In the genomic region with DNA sequence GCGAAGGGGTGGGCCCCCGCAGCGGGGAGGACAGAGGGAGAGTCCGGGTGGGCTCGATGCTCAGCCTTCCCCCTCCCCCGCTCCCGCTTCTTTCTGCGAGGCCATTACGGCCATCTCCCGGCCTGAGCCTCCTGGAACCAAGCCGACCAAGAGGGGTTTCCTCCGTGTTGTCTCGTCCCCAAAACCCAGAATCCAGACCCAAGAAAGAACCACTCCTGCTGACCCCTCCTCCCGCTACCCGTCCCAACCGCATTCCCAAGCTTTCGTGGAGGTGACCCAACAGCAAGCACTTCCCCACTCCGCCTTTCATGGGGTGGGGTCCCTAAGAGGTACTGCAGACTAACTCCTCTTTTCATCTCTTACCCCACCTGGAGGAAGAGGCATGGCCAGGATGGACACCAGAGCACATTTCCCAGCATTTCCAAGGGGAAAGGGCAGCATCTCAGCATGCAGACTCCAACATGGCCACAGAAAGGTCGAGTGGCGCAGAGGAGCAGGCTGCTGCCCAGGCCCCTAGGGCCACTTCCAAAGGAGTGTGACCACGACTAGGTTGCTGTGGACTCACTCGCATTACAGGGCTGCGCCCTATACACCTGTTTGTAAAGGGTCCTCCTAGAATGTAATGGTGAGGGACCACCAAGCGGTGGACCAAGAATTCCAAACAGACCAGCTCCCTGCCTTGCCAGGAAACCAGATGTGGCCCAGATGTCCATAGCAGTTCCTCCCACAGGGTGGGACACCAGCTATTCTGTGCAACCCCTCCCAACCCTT, we compare ENCODE assay signal across 8 cellular contexts. TPM values are rescaled to one million over a fixed set of nuclear protein-coding genes. Genes with fewer than 3 reads are reported as not detected.
DNase-seq lines count a peak whose midpoint lies in the region; ATAC-seq and TF ChIP-seq lines count a peak whose summit lies in the region.

No MANE protein-coding gene starts in this region.

- H3K36me3 ChIP-seq in Peyer's patch (no peaks in the 10 kb centered on the region), endodermal cell (ENCODE audit: control insufficient read depth, insufficient read depth, low read length) (no peaks in the 10 kb centered on the region), neuronal stem cell (replicated peaks in 1 of 2; ENCODE audit: control insufficient read depth in 2 of 2, insufficient read depth in 2 of 2, low read length in 2 of 2) (peaks cover 0 to 3% of the 10 kb centered on the region in 2 donors)

- no peaks in the 10 kb centered on the region for H3K9me3 Mint-ChIP-seq in activated naive CD4-positive, alpha-beta T cell treated with anti-CD3 and anti-CD28 coated beads, Interleukin-2, amount 50 U/mL, for 24 hours
- no peaks in the 10 kb centered on the region for H3K9me3 Mint-ChIP-seq in endodermal cell

- peak in 2 of 6 experiments; percentile 1 to 16 for TF ChIP-seq CTCF in Peyer's patch (IDR thresholded peaks at IDR 0.05)
- no peak for TF ChIP-seq CTCF in endodermal cell (conservative IDR thresholded peaks at IDR 0.05)

- H3K14ac ChIP-seq in neuronal stem cell (ENCODE audit: low read length), result no peak overlapping the region

- peak overlapping the region; percentile 29 for H3K23ac ChIP-seq in neuronal stem cell (ENCODE audit: low read depth, low read length, poor library complexity)

- H2BK12ac ChIP-seq in neuronal stem cell (ENCODE audit: low read length), result peak overlapping the region; percentile 99

- peak overlapping the region; percentile 88 for H3K18ac ChIP-seq in neuronal stem cell (ENCODE audit: low read length)

- peak overlapping the region; percentile 98 for H2AFZ ChIP-seq in neuronal stem cell (ENCODE audit: low read length)

- H3K27ac ChIP-seq in Peyer's patch (peak overlapping the region in 3 of 4 donors; percentile 26 to 77 (median 55)), endodermal cell (ENCODE audit: low read depth, low read length) (no peak overlapping the region), neuronal stem cell (replicated peaks; ENCODE audit: low read length) (peak overlapping the region; percentile 9)

- H4K91ac ChIP-seq in neuronal stem cell (ENCODE audit: low read depth, low read length, poor library complexity), result no peak overlapping the region

- H3K4me1 Mint-ChIP-seq in activated naive CD4-positive, alpha-beta T cell treated with anti-CD3 and anti-CD28 coated beads, Interleukin-2, amount 50 U/mL, for 24 hours, result peaks cover 13% of the 10 kb centered on the region
- peaks cover 30% of the 10 kb centered on the region for H3K4me1 Mint-ChIP-seq in endodermal cell

- peaks cover 6% of the 10 kb centered on the region for H3K27me3 Mint-ChIP-seq in activated naive CD4-positive, alpha-beta T cell treated with anti-CD3 and anti-CD28 coated beads, Interleukin-2, amount 50 U/mL, for 24 hours
- H3K27me3 Mint-ChIP-seq in endodermal cell (ENCODE audit: insufficient read depth), result peaks cover 6% of the 10 kb centered on the region

- H2BK5ac ChIP-seq in neuronal stem cell (ENCODE audit: low read length), result peak overlapping the region; percentile 33

- H3K9ac ChIP-seq in endodermal cell (ENCODE audit: extremely low read depth, low read length, poor library complexity, severe bottlenecking) (no peak overlapping the region), neuronal stem cell (ENCODE audit: low read depth, low read length, poor library complexity) (peak overlapping the region; percentile 73)

- no peaks in the 10 kb centered on the region for H3K36me3 Mint-ChIP-seq in activated naive CD4-positive, alpha-beta T cell treated with anti-CD3 and anti-CD28 coated beads, Interleukin-2, amount 50 U/mL, for 24 hours
- H3K36me3 Mint-ChIP-seq in endodermal cell (ENCODE audit: low read depth), result no peaks in the 10 kb centered on the region

- no peaks in the 10 kb centered on the region for H3K27me3 ChIP-seq in Peyer's patch
- no peaks in the 10 kb centered on the region for H3K27me3 ChIP-seq in endodermal cell (ENCODE audit: control insufficient read depth, insufficient read depth, low read length, poor library complexity, severe bottlenecking)
- peaks cover 0 to 33% (median 5%) of the 10 kb centered on the region in 3 experiments for H3K27me3 ChIP-seq in neuronal stem cell (ENCODE audit: control insufficient read depth in 3 of 3, insufficient read depth in 3 of 3, low read depth in 1 of 3, low read length in 3 of 3)

- H3K4ac ChIP-seq in neuronal stem cell (ENCODE audit: low read length), result no peak overlapping the region

- no peak for ATAC-seq in HG02885 (IDR thresholded peaks at IDR 0.05; ENCODE audit: poor library complexity, unreplicated experiment)

- peak overlapping the region; percentile 99 for H2AK5ac ChIP-seq in neuronal stem cell (ENCODE audit: low read depth, low read length)

- no peak overlapping the region for H3K27ac Mint-ChIP-seq in activated naive CD4-positive, alpha-beta T cell treated with anti-CD3 and anti-CD28 coated beads, Interleukin-2, amount 50 U/mL, for 24 hours
- peak overlapping the region; percentile 88 for H3K27ac Mint-ChIP-seq in endodermal cell

- peaks cover 2% of the 10 kb centered on the region for H3K79me1 ChIP-seq in neuronal stem cell (ENCODE audit: low read depth, low read length)

- H2BK120ac ChIP-seq in neuronal stem cell (ENCODE audit: low read depth, low read length), result no peak overlapping the region

- peak overlapping the region; percentile 85 for H3K4me3 Mint-ChIP-seq in activated naive CD4-positive, alpha-beta T cell treated with anti-CD3 and anti-CD28 coated beads, Interleukin-2, amount 50 U/mL, for 24 hours
- H3K4me3 Mint-ChIP-seq in endodermal cell, result peak overlapping the region; percentile 70

- H3K4me1 ChIP-seq in Peyer's patch, result peaks cover 0 to 40% (median 11%) of the 10 kb centered on the region in 4 donors
- H3K4me1 ChIP-seq in endodermal cell (ENCODE audit: control insufficient read depth, insufficient read depth, low read length), result peaks cover 12% of the 10 kb centered on the region
- peaks cover 23 to 27% of the 10 kb centered on the region in 2 donors for H3K4me1 ChIP-seq in neuronal stem cell (ENCODE audit: control insufficient read depth in 2 of 2, insufficient read depth in 1 of 2, low read depth in 1 of 2, low read length in 2 of 2)

- H3K4me2 ChIP-seq in neuronal stem cell (ENCODE audit: insufficient read depth, low read length, poor library complexity, severe bottlenecking), result peak overlapping the region; percentile 55

- TF ChIP-seq POLR2A in Peyer's patch (IDR thresholded peaks at IDR 0.05), result no peak

- H3K4me3 ChIP-seq in Peyer's patch (peak overlapping the region; percentile 38 to 60 (median 54)), endodermal cell (ENCODE audit: low read length) (peak overlapping the region; percentile 71), neuronal stem cell (ENCODE audit: low read length in 2 of 2) (peak overlapping the region; percentile 52 to 62)

- no peaks in the 10 kb centered on the region for H3K9me3 ChIP-seq in Peyer's patch
- no peaks in the 10 kb centered on the region for H3K9me3 ChIP-seq in endodermal cell (ENCODE audit: control insufficient read depth, low read length)
- peaks cover 0 to 2% of the 10 kb centered on the region in 2 donors for H3K9me3 ChIP-seq in neuronal stem cell (replicated peaks in 1 of 2; ENCODE audit: control insufficient read depth in 2 of 2, insufficient read depth in 1 of 2, low read depth in 1 of 2, low read length in 2 of 2)

- no peak for DNase-seq in activated naive CD4-positive, alpha-beta T cell (lab: John Stamatoyannopoulos, UW)
- no peak for DNase-seq in Peyer's patch
- DNase-seq in endodermal cell, result peak; percentile 78
- no peak for DNase-seq in neuronal stem cell (ENCODE audit: low spot score)
- DNase-seq in epidermal melanocyte (ENCODE audit: insufficient read length, low spot score), result no peak
- DNase-seq in NCI-H345 (lab: John Stamatoyannopoulos, UW), result no peak

- H4K8ac ChIP-seq in neuronal stem cell (ENCODE audit: low read depth, low read length), result no peak overlapping the region

- peak overlapping the region; percentile 90 for H2BK15ac ChIP-seq in neuronal stem cell (ENCODE audit: low read length)

- 28 to 33% methylated on average over 23 to 24 of the region's 24 CpGs for WGBS in endodermal cell (ENCODE audit: insufficient coverage in 1 of 2, insufficient read length in 1 of 2), 2 experiments
- WGBS in neuronal stem cell (ENCODE audit: extremely low coverage in 2 of 2, insufficient read length in 2 of 2, insufficient replicate concordance in 1 of 2), 2 donors, result no CpG with 5 or more reads among the region's 24 CpGs

RNA-seq across cellular contexts. Expression of gene MRPL14, which starts 53.5 kb away (rescaled TPM):
- total RNA-seq in Peyer's patch, result 10 to 100 TPM; 35.5 to 51.1 (median 42.6) TPM
- 10 to 100 TPM; 66.5 to 69.6 TPM for total RNA-seq in endodermal cell
- polyA plus RNA-seq in endodermal cell (2013, experiment 1 of 2), result 63.6 TPM
- 56.9 TPM for polyA plus RNA-seq in endodermal cell (2013, experiment 2 of 2)
- 64.6 TPM for polyA plus RNA-seq in neuronal stem cell (2013, experiment 1 of 2)
- polyA plus RNA-seq in neuronal stem cell (2013, experiment 2 of 2), result 66.2 TPM

RNA-seq across cellular contexts. Expression of gene TMEM63B, which starts 53.6 kb away (rescaled TPM):
- total RNA-seq in Peyer's patch (10 to 100 TPM; 56.9 to 92.1 (median 81.9) TPM), endodermal cell (10 to 100 TPM; 64.6 to 65.2 TPM)
- polyA plus RNA-seq in endodermal cell (2013, experiment 1 of 2), result 46.5 TPM
- 41.4 TPM for polyA plus RNA-seq in endodermal cell (2013, experiment 2 of 2)
- 28.8 TPM for polyA plus RNA-seq in neuronal stem cell (2013, experiment 1 of 2)
- 27.4 TPM for polyA plus RNA-seq in neuronal stem cell (2013, experiment 2 of 2)
